ENCODE assay signal across 20 cellular contexts in genomic region chr14:64756712-64757111, GRCh38. TPM values are rescaled to one million over a fixed set of nuclear protein-coding genes. Genes with fewer than 3 reads are reported as not detected.
DNase-seq lines count a peak whose midpoint lies in the region; ATAC-seq and TF ChIP-seq lines count a peak whose summit lies in the region.
"Had no signal": no experiment of that assay in that cellular context is flagged by ENCODE, and none has a peak within 500 bp of the region (broad histone marks: within the 10 kb centered on the region; RNA-seq: fewer than 3 reads in every experiment).

No MANE protein-coding gene starts in this region.

- no peak overlapping the region for H2AFZ ChIP-seq in PC-9

- intact Hi-C loops in PC-9 (cut with micrococcal nuclease; ENCODE audit: unreplicated experiment), result loop anchor here (1.0 to 5.0 kb wide), 5 partner anchors 30 to 319 kb away; partner anchors contain the start of genes HSPA2 and RAB15
- intact Hi-C loops in esophagus muscularis mucosa (cut with DNase I), result no loop called here

- no TSS peak for BruUV-seq in PC-9 (replicated peaks; lab: Mats Ljungman, UMichigan)

- H3K36me3 ChIP-seq in PC-9 (ENCODE audit: low read depth), result no peaks in the 10 kb centered on the region
- no peaks in the 10 kb centered on the region for H3K36me3 ChIP-seq in esophagus muscularis mucosa
- H3K36me3 ChIP-seq: cardiac muscle cell had no signal

- H3K9me3 ChIP-seq in PC-9 (ENCODE audit: insufficient read depth, low read depth) (no peaks in the 10 kb centered on the region), esophagus muscularis mucosa (no peaks in the 10 kb centered on the region)
- H3K9me3 ChIP-seq: heart right ventricle had no signal

- H3K9me2 ChIP-seq in PC-9 (ENCODE audit: insufficient read depth), result no peaks in the 10 kb centered on the region

- H3K27me3 Mint-ChIP-seq in central memory CD8-positive, alpha-beta T cell, result peaks cover 20% of the 10 kb centered on the region
- H3K27me3 Mint-ChIP-seq in mesothelial cell of epicardium (ENCODE audit: low read depth) (no peaks in the 10 kb centered on the region), type B pancreatic cell (no peaks in the 10 kb centered on the region)
- H3K27me3 Mint-ChIP-seq: stimulated activated naive CD8-positive, alpha-beta T cell treated with anti-CD3 and anti-CD28 coated beads, Interleukin-15, Interleukin-2, amounts not matched to agents 100 ng/mL and 50 ng/mL, for 24 hours had no signal

- 89% methylated on average over 5 of the region's 5 CpGs for WGBS in esophagus muscularis mucosa

- CTCF ChIA-PET in PC-9 (lab: Charles Lee), result no interaction called here

- TF ChIP-seq CTCF in PC-9 (conservative IDR thresholded peaks at IDR 0.05), result no peak
- no peak for TF ChIP-seq CTCF in mesothelial cell of epicardium (IDR thresholded peaks at IDR 0.05; ENCODE audit: unreplicated experiment)
- TF ChIP-seq CTCF in type B pancreatic cell (conservative IDR thresholded peaks at IDR 0.05), result no peak
- no peak for TF ChIP-seq CTCF in esophagus muscularis mucosa (IDR thresholded peaks at IDR 0.05)

- peak overlapping the region; percentile 57 for H3K4me2 ChIP-seq in PC-9

- H3K4me3 Mint-ChIP-seq in central memory CD8-positive, alpha-beta T cell, result no peak overlapping the region
- no peak overlapping the region for H3K4me3 Mint-ChIP-seq in mesothelial cell of epicardium
- H3K4me3 Mint-ChIP-seq in type B pancreatic cell, result no peak overlapping the region
- H3K4me3 Mint-ChIP-seq: CD8-positive, alpha-beta T cell; naive B cell; stimulated activated naive CD8-positive, alpha-beta T cell treated with anti-CD3 and anti-CD28 coated beads, Interleukin-15, Interleukin-2, amounts not matched to agents 100 ng/mL and 50 ng/mL, for 24 hours had no signal

- H3F3A ChIP-seq in PC-9 (ENCODE audit: insufficient read depth, low read depth), result peaks cover 38% of the 10 kb centered on the region

- peaks cover 55% of the 10 kb centered on the region for H3K4me1 Mint-ChIP-seq in central memory CD8-positive, alpha-beta T cell
- H3K4me1 Mint-ChIP-seq in mesothelial cell of epicardium, result peaks cover 62% of the 10 kb centered on the region
- H3K4me1 Mint-ChIP-seq in type B pancreatic cell (ENCODE audit: unreplicated experiment), result peaks cover 45% of the 10 kb centered on the region
- H3K4me1 Mint-ChIP-seq: naive B cell had no signal

- peaks cover 68% of the 10 kb centered on the region for H3K4me1 ChIP-seq in PC-9 (replicated peaks; ENCODE audit: insufficient read depth)
- peaks cover 28 to 40% (median 35%) of the 10 kb centered on the region in 4 donors for H3K4me1 ChIP-seq in esophagus muscularis mucosa

- TF ChIP-seq POLR2A in esophagus muscularis mucosa (IDR thresholded peaks at IDR 0.05; ENCODE audit: low read depth), result no peak

- POLR2A ChIA-PET in PC-9 (lab: Charles Lee; ENCODE audit: unreplicated experiment), result interaction anchor here (0.6 kb wide), 1 partner anchor 328 kb away, joined by 3 read pairs; no protein-coding TSS in a partner anchor

- no peaks in the 10 kb centered on the region for H4K20me1 ChIP-seq in PC-9 (ENCODE audit: insufficient read depth)

- no peaks in the 10 kb centered on the region for H3K27me3 ChIP-seq in PC-9 (ENCODE audit: insufficient read depth, low read depth)
- peaks cover 0 to 12% (median 0%) of the 10 kb centered on the region in 4 donors for H3K27me3 ChIP-seq in esophagus muscularis mucosa
- H3K27me3 ChIP-seq: cardiac muscle cell, dorsolateral prefrontal cortex, heart right ventricle had no signal

- no peaks in the 10 kb centered on the region for H3K9me3 Mint-ChIP-seq in central memory CD8-positive, alpha-beta T cell
- no peaks in the 10 kb centered on the region for H3K9me3 Mint-ChIP-seq in mesothelial cell of epicardium
- no peaks in the 10 kb centered on the region for H3K9me3 Mint-ChIP-seq in type B pancreatic cell
- H3K9me3 Mint-ChIP-seq: CD8-positive, alpha-beta T cell; naive B cell; stimulated activated naive CD8-positive, alpha-beta T cell treated with anti-CD3 and anti-CD28 coated beads, Interleukin-15, Interleukin-2, amounts not matched to agents 100 ng/mL and 50 ng/mL, for 24 hours had no signal

- H3K27ac ChIP-seq in PC-9, result no peak overlapping the region
- H3K27ac ChIP-seq in esophagus muscularis mucosa (replicated peaks in 1 of 4), result no peak overlapping the region
- H3K27ac ChIP-seq: cardiac muscle cell had no signal

- H3K36me3 Mint-ChIP-seq in central memory CD8-positive, alpha-beta T cell (ENCODE audit: insufficient read depth), result peaks cover 2% of the 10 kb centered on the region
- no peaks in the 10 kb centered on the region for H3K36me3 Mint-ChIP-seq in mesothelial cell of epicardium
- no peaks in the 10 kb centered on the region for H3K36me3 Mint-ChIP-seq in type B pancreatic cell
- H3K36me3 Mint-ChIP-seq: CD8-positive, alpha-beta T cell; naive B cell had no signal

- TF ChIP-seq EP300 in esophagus muscularis mucosa (IDR thresholded peaks at IDR 0.05), result no peak

- no peak for ATAC-seq in central memory CD8-positive, alpha-beta T cell (replicated peaks; ENCODE audit: extremely low read depth, poor library complexity, severe bottlenecking)
- no peak for ATAC-seq in HG03432 (IDR thresholded peaks at IDR 0.05; ENCODE audit: unreplicated experiment)
- ATAC-seq: heart right ventricle had no signal

- no peaks in the 10 kb centered on the region for H3K79me2 ChIP-seq in PC-9 (ENCODE audit: low read depth)

- H3K4me3 ChIP-seq in PC-9 (no peak overlapping the region), esophagus muscularis mucosa (no peak overlapping the region)
- H3K4me3 ChIP-seq: cardiac muscle cell, dorsolateral prefrontal cortex, heart right ventricle had no signal

- H3K27ac Mint-ChIP-seq in central memory CD8-positive, alpha-beta T cell (ENCODE audit: low read depth), result peak overlapping the region; percentile 90
- H3K27ac Mint-ChIP-seq in mesothelial cell of epicardium, result peak overlapping the region; percentile 98
- H3K27ac Mint-ChIP-seq in type B pancreatic cell, result peak overlapping the region; percentile 92
- H3K27ac Mint-ChIP-seq: stimulated activated naive CD8-positive, alpha-beta T cell treated with anti-CD3 and anti-CD28 coated beads, Interleukin-15, Interleukin-2, amounts not matched to agents 100 ng/mL and 50 ng/mL, for 24 hours had no signal

- no peak for DNase-seq in PC-9
- no peak for DNase-seq in central memory CD8-positive, alpha-beta T cell (ENCODE audit: low spot score in 2 of 2)
- DNase-seq in mesothelial cell of epicardium (ENCODE audit: low spot score in 2 of 2, unreplicated experiment in 2 of 2), result no peak
- no peak for DNase-seq in type B pancreatic cell (ENCODE audit: extremely low spot score, unreplicated experiment)
- DNase-seq in esophagus muscularis mucosa (ENCODE audit: extremely low spot score), result no peak
- DNase-seq in COLO829 (ENCODE audit: low spot score), result no peak
- DNase-seq: activated naive CD4-positive, alpha-beta T cell treated with Interleukin-2 at 50 U/mL for 16 hours; activated T-cell treated with anti-CD3 and anti-CD28 coated beads, Interleukin-2, amount 50 U/mL, for 48 hours; amniotic stem cell; CD8-positive, alpha-beta T cell; dorsolateral prefrontal cortex; heart right ventricle; mesendoderm; naive B cell; NCI-H2081 treated with DMSO at 0.1 percent for 48 hours; NCI-H82; SHP77 had no signal

RNA-seq across cellular contexts. Expression of gene PLEKHG3, which starts 52.5 kb away (rescaled TPM):
- total RNA-seq in PC-9 (2021) (59.3 and 61.7 TPM in 2 replicates), mesothelial cell of epicardium (141 to 142 TPM (median 142 TPM) in 3 replicates), type B pancreatic cell (ENCODE audit: low replicate concordance) (64.7 and 83.9 TPM in 2 replicates), esophagus muscularis mucosa (10 to 100 TPM; 21.7 to 66.7 (median 35.1) TPM)
